In the genomic region with DNA sequence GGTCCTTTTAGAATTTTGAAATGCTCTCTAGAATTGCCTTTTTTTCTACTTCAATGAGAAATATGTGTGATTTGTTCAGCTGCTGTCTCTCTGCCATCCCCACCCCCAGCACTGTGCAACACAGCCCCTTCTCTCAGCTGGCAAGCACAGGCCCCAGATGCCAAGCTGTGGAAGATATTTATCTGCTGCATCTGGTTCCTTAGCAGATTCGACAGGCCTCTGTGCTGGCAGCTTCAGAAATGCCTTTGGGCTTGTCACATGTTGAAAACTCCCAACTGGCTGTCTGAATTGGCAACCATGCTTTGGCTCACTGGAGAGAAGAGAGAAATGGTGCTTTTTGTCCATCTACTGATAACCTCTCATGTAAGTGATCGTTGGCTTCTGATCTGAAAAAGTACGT, we compare ENCODE assay signal across 14 cellular contexts.
A peak's percentile ranks its signal among the peaks of the same experiment; 100 is the strongest.
DNase-seq lines count a peak whose midpoint lies in the region; FAIRE-seq and TF ChIP-seq lines count a peak whose summit lies in the region.
"Had no signal": no experiment of that assay in that cellular context is flagged by ENCODE, and none has a peak within 500 bp of the region (broad histone marks: within the 10 kb centered on the region; RNA-seq: fewer than 3 reads in every experiment).

No MANE protein-coding gene starts in this region.

- POLR2A ChIA-PET in H1 (lab: Charles Lee; ENCODE audit: partially characterized antibody), result no interaction called here
- POLR2A ChIA-PET in activated CD4-positive, alpha-beta T cell treated with anti-CD3 and anti-CD28 coated beads, Interleukin-2, amount 10 ng/mL, durations not matched to agents 7 days and 5 days (lab: Charles Lee), result no interaction called here

- H3K14ac ChIP-seq in H1 (ENCODE audit: insufficient read length), result no peak overlapping the region

- no peak overlapping the region for H2BK5ac ChIP-seq in H1 (ENCODE audit: low read depth, low read length)

- DNase-seq in EH (ENCODE audit: low read depth) (peak; percentile 40), NCI-H524 (lab: John Stamatoyannopoulos, UW) (peak; percentile 9 to 74), H1 (ENCODE audit: low read depth in 1 of 2, low spot score in 2 of 2) (no peak), neural progenitor cell (ENCODE audit: low spot score) (no peak), H7 (no peak), HUDEP-2 (lab: John Stamatoyannopoulos, UW; ENCODE audit: unreplicated experiment in 76 of 76) (no peak)
- DNase-seq in activated T-helper 2 cell treated with anti-CD3 and anti-CD28 coated beads, Interferon-gamma antibody, Interleukin-2, Interleukin-4, amounts not matched to agents 10 μg/mL and 5 μg/mL and 100 μg/mL, durations not matched to agents 14 hours and 24 hours and 36 hours (ENCODE audit: low spot score), result no peak
- DNase-seq in activated CD4-positive, alpha-beta T cell treated with anti-CD3 and anti-CD28 coated beads, Interleukin-2, amount 10 ng/mL, durations not matched to agents 7 days and 5 days, result no peak
- DNase-seq: activated naive CD4-positive, alpha-beta T cell treated with anti-CD3 and anti-CD28 coated beads, Interleukin-2, amount 50 U/mL, for 16 hours; CD8-positive, alpha-beta T cell; NCI-H1436; stimulated activated naive CD4-positive, alpha-beta T cell treated with Interleukin-2 at 50 U/mL for 16 hours had no signal

- H3K18ac ChIP-seq in H1 (ENCODE audit: extremely low read depth, low read length), result no peak overlapping the region

- no peaks in the 10 kb centered on the region for H3K79me1 ChIP-seq in H1 (ENCODE audit: low read depth, low read length)

- H3K9ac ChIP-seq in H1 (replicated peaks in 1 of 4; ENCODE audit: extremely low read depth in 1 of 4, low read depth in 3 of 4, low read length in 3 of 4) (no peak overlapping the region), neural progenitor cell (no peak overlapping the region)
- H3K9ac ChIP-seq: parathyroid adenoma had no signal

- no peak overlapping the region for H3K27ac Mint-ChIP-seq in neural progenitor cell
- H3K27ac Mint-ChIP-seq in activated T-helper 2 cell treated with anti-CD3 and anti-CD28 coated beads, Interferon-gamma antibody, Interleukin-2, Interleukin-4, amounts not matched to agents 10 μg/mL and 5 μg/mL and 100 μg/mL, durations not matched to agents 14 hours and 24 hours and 36 hours, result no peak overlapping the region
- H3K27ac Mint-ChIP-seq in activated CD4-positive, alpha-beta T cell treated with anti-CD3 and anti-CD28 coated beads, Interleukin-2, amount 10 ng/mL, durations not matched to agents 7 days and 5 days, result no peak overlapping the region
- H3K27ac Mint-ChIP-seq: CD8-positive, alpha-beta T cell had no signal

- H3F3A ChIP-seq in neural progenitor cell (ENCODE audit: low read depth), result no peaks in the 10 kb centered on the region

- peaks cover 21% of the 10 kb centered on the region for H3K4me1 Mint-ChIP-seq in neural progenitor cell
- H3K4me1 Mint-ChIP-seq in activated T-helper 2 cell treated with anti-CD3 and anti-CD28 coated beads, Interferon-gamma antibody, Interleukin-2, Interleukin-4, amounts not matched to agents 10 μg/mL and 5 μg/mL and 100 μg/mL, durations not matched to agents 14 hours and 24 hours and 36 hours (ENCODE audit: low read depth), result peaks cover 10% of the 10 kb centered on the region
- H3K4me1 Mint-ChIP-seq in activated CD4-positive, alpha-beta T cell treated with anti-CD3 and anti-CD28 coated beads, Interleukin-2, amount 10 ng/mL, durations not matched to agents 7 days and 5 days, result peaks cover 11% of the 10 kb centered on the region

- H4K20me1 ChIP-seq in H1 (replicated peaks in 1 of 2; ENCODE audit: control insufficient read depth in 1 of 2, insufficient read depth in 2 of 2, low read length in 2 of 2), result no peaks in the 10 kb centered on the region
- no peaks in the 10 kb centered on the region for H4K20me1 ChIP-seq in neural progenitor cell (ENCODE audit: low read depth)

- WGBS in H1 (ENCODE audit: extremely low coverage in 1 of 2, insufficient coverage in 1 of 2, insufficient read length in 1 of 2, insufficient replicate concordance in 2 of 2, low coverage in 1 of 2, low lambda C conversion rate in 2 of 2, missing lambda C conversion rate in 1 of 2), 2 experiments, result 81% methylated on average over 3 of the region's 3 CpGs; no CpG with 5 or more reads in 1 of the 2 experiments

- no peak for TF ChIP-seq RAD21 in H1 (IDR thresholded peaks at IDR 0.05 in 1 of 2, conservative IDR thresholded peaks at IDR 0.05 in 1 of 2; ENCODE audit: low read depth in 2 of 2, low read length in 2 of 2)

- H3K36me3 Mint-ChIP-seq in neural progenitor cell, result no peaks in the 10 kb centered on the region
- H3K36me3 Mint-ChIP-seq in activated T-helper 2 cell treated with anti-CD3 and anti-CD28 coated beads, Interferon-gamma antibody, Interleukin-2, Interleukin-4, amounts not matched to agents 10 μg/mL and 5 μg/mL and 100 μg/mL, durations not matched to agents 14 hours and 24 hours and 36 hours (ENCODE audit: low read depth), result no peaks in the 10 kb centered on the region
- H3K36me3 Mint-ChIP-seq in activated CD4-positive, alpha-beta T cell treated with anti-CD3 and anti-CD28 coated beads, Interleukin-2, amount 10 ng/mL, durations not matched to agents 7 days and 5 days (ENCODE audit: low read depth), result no peaks in the 10 kb centered on the region
- H3K36me3 Mint-ChIP-seq: CD8-positive, alpha-beta T cell had no signal

- H2BK120ac ChIP-seq in H1 (replicated peaks; ENCODE audit: low read depth, low read length), result peak overlapping the region; percentile 14

- H4K5ac ChIP-seq in H1 (ENCODE audit: insufficient read length, low read depth, low read length), result no peak overlapping the region

- no peaks in the 10 kb centered on the region for H3K27me3 Mint-ChIP-seq in neural progenitor cell (ENCODE audit: insufficient read depth, low read depth)
- H3K27me3 Mint-ChIP-seq in activated T-helper 2 cell treated with anti-CD3 and anti-CD28 coated beads, Interferon-gamma antibody, Interleukin-2, Interleukin-4, amounts not matched to agents 10 μg/mL and 5 μg/mL and 100 μg/mL, durations not matched to agents 14 hours and 24 hours and 36 hours (ENCODE audit: low read depth), result no peaks in the 10 kb centered on the region
- H3K27me3 Mint-ChIP-seq in activated CD4-positive, alpha-beta T cell treated with anti-CD3 and anti-CD28 coated beads, Interleukin-2, amount 10 ng/mL, durations not matched to agents 7 days and 5 days, result no peaks in the 10 kb centered on the region

- no peaks in the 10 kb centered on the region for H3K23me2 ChIP-seq in H1 (ENCODE audit: low read depth, low read length)

- H3K56ac ChIP-seq in H1 (replicated peaks; ENCODE audit: insufficient read length, low read depth, low read length), result no peak overlapping the region

- no peak overlapping the region for H3K4ac ChIP-seq in H1 (replicated peaks; ENCODE audit: insufficient read length, low read depth, low read length)

- no peak overlapping the region for H2BK20ac ChIP-seq in H1 (ENCODE audit: low read length)

- H3K79me2 ChIP-seq in H1 (ENCODE audit: control insufficient read depth in 1 of 2, insufficient read depth in 2 of 2, low read length in 2 of 2), result no peaks in the 10 kb centered on the region
- H3K79me2 ChIP-seq in neural progenitor cell (ENCODE audit: low read depth), result no peaks in the 10 kb centered on the region
- H3K79me2 ChIP-seq: parathyroid adenoma had no signal

- no peak overlapping the region for H3K4me2 ChIP-seq in H1 (ENCODE audit: insufficient read depth in 1 of 2, low read depth in 2 of 2, low read length in 2 of 2)
- H3K4me2 ChIP-seq in neural progenitor cell, result no peak overlapping the region

- peaks cover 0 to 5% (median 0%) of the 10 kb centered on the region in 4 experiments; a peak in 2 of 7 replicates for H3K4me1 ChIP-seq in H1 (replicated peaks in 1 of 4; ENCODE audit: control insufficient read depth in 3 of 4, insufficient read depth in 4 of 4, low read length in 3 of 4)
- peaks cover 10% of the 10 kb centered on the region for H3K4me1 ChIP-seq in neural progenitor cell
- H3K4me1 ChIP-seq: parathyroid adenoma had no signal

- no peak overlapping the region for H4K8ac ChIP-seq in H1 (ENCODE audit: extremely low read depth, insufficient read depth, low read length)

- H3K27ac ChIP-seq in H1 (ENCODE audit: low read depth, low read length), result no peak overlapping the region
- H3K27ac ChIP-seq in neural progenitor cell, result no peak overlapping the region
- H3K27ac ChIP-seq: parathyroid adenoma had no signal

- H4K91ac ChIP-seq in H1 (replicated peaks; ENCODE audit: insufficient read length, low read length), result no peak overlapping the region

- no peaks in the 10 kb centered on the region for H3K9me3 Mint-ChIP-seq in neural progenitor cell
- no peaks in the 10 kb centered on the region for H3K9me3 Mint-ChIP-seq in activated T-helper 2 cell treated with anti-CD3 and anti-CD28 coated beads, Interferon-gamma antibody, Interleukin-2, Interleukin-4, amounts not matched to agents 10 μg/mL and 5 μg/mL and 100 μg/mL, durations not matched to agents 14 hours and 24 hours and 36 hours
- no peaks in the 10 kb centered on the region for H3K9me3 Mint-ChIP-seq in activated CD4-positive, alpha-beta T cell treated with anti-CD3 and anti-CD28 coated beads, Interleukin-2, amount 10 ng/mL, durations not matched to agents 7 days and 5 days
- H3K9me3 Mint-ChIP-seq: CD8-positive, alpha-beta T cell had no signal

- intact Hi-C loops in activated T-helper 2 cell treated with anti-CD3 and anti-CD28 coated beads, Interferon-gamma antibody, Interleukin-2, Interleukin-4, amounts not matched to agents 10 μg/mL and 5 μg/mL and 100 μg/mL, durations not matched to agents 14 hours and 24 hours and 36 hours (cut with micrococcal nuclease), result no loop called here

- no peak for TF ChIP-seq CTCF in H1 (IDR thresholded peaks at IDR 0.05; ENCODE audit: control extremely low read depth in 1 of 3, insufficient read depth in 1 of 3, low read depth in 1 of 3, low read length in 3 of 3)
- TF ChIP-seq CTCF in neural progenitor cell (IDR thresholded peaks at IDR 0.05), result no peak

- H3K4me3 Mint-ChIP-seq in neural progenitor cell, result no peak overlapping the region
- H3K4me3 Mint-ChIP-seq in activated T-helper 2 cell treated with anti-CD3 and anti-CD28 coated beads, Interferon-gamma antibody, Interleukin-2, Interleukin-4, amounts not matched to agents 10 μg/mL and 5 μg/mL and 100 μg/mL, durations not matched to agents 14 hours and 24 hours and 36 hours (ENCODE audit: low read depth), result no peak overlapping the region
- H3K4me3 Mint-ChIP-seq in activated CD4-positive, alpha-beta T cell treated with anti-CD3 and anti-CD28 coated beads, Interleukin-2, amount 10 ng/mL, durations not matched to agents 7 days and 5 days, result no peak overlapping the region
- H3K4me3 Mint-ChIP-seq: CD8-positive, alpha-beta T cell had no signal

- CTCF ChIA-PET in H1 (lab: Charles Lee; ENCODE audit: partially characterized antibody), result interaction anchor here (0.7 to 2.8 kb wide), 16 partner anchors 8 to 769 kb away, joined by 3 to 23 read pairs (median 8); no protein-coding TSS in a partner anchor
- CTCF ChIA-PET in activated CD4-positive, alpha-beta T cell treated with anti-CD3 and anti-CD28 coated beads, Interleukin-2, amount 10 ng/mL, durations not matched to agents 7 days and 5 days (lab: Charles Lee), result no interaction called here

- H3K9me3 ChIP-seq in H1 (ENCODE audit: insufficient read depth in 2 of 2, low read depth in 1 of 2, low read length in 1 of 2) (no peaks in the 10 kb centered on the region), neural progenitor cell (ENCODE audit: low read depth) (no peaks in the 10 kb centered on the region)

- no peaks in the 10 kb centered on the region; a peak in 1 of 8 replicates for H3K36me3 ChIP-seq in H1 (ENCODE audit: control insufficient read depth in 2 of 4, insufficient read depth in 4 of 4, low read length in 3 of 4)
- no peaks in the 10 kb centered on the region for H3K36me3 ChIP-seq in neural progenitor cell
- no peaks in the 10 kb centered on the region for H3K36me3 ChIP-seq in H7 (replicated peaks; ENCODE audit: control insufficient read depth, insufficient read depth, low read length)

- no peak overlapping the region for H2AFZ ChIP-seq in H1 (ENCODE audit: low read length)
- H2AFZ ChIP-seq in neural progenitor cell (replicated peaks), result peak overlapping the region; percentile 89
- H2AFZ ChIP-seq: parathyroid adenoma had no signal

- H3K4me3 ChIP-seq in H1 (ENCODE audit: extremely low read depth in 1 of 4, insufficient read depth in 2 of 4, low read depth in 3 of 4, low read length in 4 of 4) (no peak overlapping the region), neural progenitor cell (no peak overlapping the region), H7 (ENCODE audit: insufficient read depth, low read depth, low read length) (no peak overlapping the region)

- H2AK5ac ChIP-seq in H1 (ENCODE audit: low read depth, low read length), result no peak overlapping the region

- no peak for TF ChIP-seq EP300 in H1 (IDR thresholded peaks at IDR 0.05; ENCODE audit: borderline replicate concordance in 1 of 2, low read depth in 2 of 2, low read length in 2 of 2)

- H2BK15ac ChIP-seq in H1 (ENCODE audit: low read length), result no peak overlapping the region

- no peak for TF ChIP-seq POLR2A in H1 (IDR thresholded peaks at IDR 0.05; ENCODE audit: control extremely low read depth in 1 of 2, low read depth in 2 of 2, low read length in 2 of 2)

- no peak for FAIRE-seq in H1 (lab: Jason Lieb, UNC)

- H3K23ac ChIP-seq in H1 (ENCODE audit: insufficient read length), result no peak overlapping the region

- H3K27me3 ChIP-seq in H1 (replicated peaks in 1 of 4; ENCODE audit: control insufficient read depth in 3 of 4, extremely low read depth in 1 of 4, insufficient read depth in 3 of 4, low read length in 3 of 4) (no peaks in the 10 kb centered on the region), neural progenitor cell (no peaks in the 10 kb centered on the region), H7 (ENCODE audit: control insufficient read depth, insufficient read depth, low read length) (no peaks in the 10 kb centered on the region)
- H3K27me3 ChIP-seq: dorsolateral prefrontal cortex had no signal

- no peak overlapping the region; the same call in 1 of the 2 replicates for H2BK12ac ChIP-seq in H1 (ENCODE audit: low read depth, low read length)

Comparison
In these comparisons a context has a peak if more than half of its experiments do, and no peak if none do; other contexts are left out.
1. DNase-seq: peak in EH (single experiment) and NCI-H524 (2 of 2); none in H1 (0 of 2), neural progenitor cell (single experiment), H7 (single experiment), HUDEP-2 (0 of 76), activated T-helper 2 cell treated with anti-CD3 and anti-CD28 coated beads, Interferon-gamma antibody, Interleukin-2, Interleukin-4, amounts not matched to agents 10 μg/mL and 5 μg/mL and 100 μg/mL, durations not matched to agents 14 hours and 24 hours and 36 hours (single experiment) and activated CD4-positive, alpha-beta T cell treated with anti-CD3 and anti-CD28 coated beads, Interleukin-2, amount 10 ng/mL, durations not matched to agents 7 days and 5 days (single experiment).